ENCODE assay signal across 17 cellular contexts in genomic region chrX:124530803-124531202, GRCh38.
DNase-seq lines count a peak whose midpoint lies in the region; ATAC-seq and TF ChIP-seq lines count a peak whose summit lies in the region.
"Had no signal": no experiment of that assay in that cellular context is flagged by ENCODE, and none has a peak within 500 bp of the region (broad histone marks: within the 10 kb centered on the region; RNA-seq: fewer than 3 reads in every experiment).

No MANE protein-coding gene starts in this region.

- POLR2A ChIA-PET in MCF 10A (lab: Yijun Ruan, JAX) = no interaction called here
- POLR2A ChIA-PET in CD4-positive, alpha-beta memory T cell (lab: Charles Lee; ENCODE audit: partially characterized antibody) = no interaction called here

- H3K4me3 Mint-ChIP-seq in MCF 10A (ENCODE audit: unreplicated experiment) = no peak overlapping the region
- no peak overlapping the region for H3K4me3 Mint-ChIP-seq in CD4-positive, alpha-beta memory T cell
- H3K4me3 Mint-ChIP-seq: CD4-positive, alpha-beta T cell; HFFc6 had no signal

- no TSS peak for BruUV-seq in MCF 10A (replicated peaks; lab: Mats Ljungman, UMichigan)

- intact Hi-C loops in MCF 10A (cut with micrococcal nuclease) (no loop called here), ovary (cut with DNase I) (no loop called here)
- intact Hi-C loops in CD4-positive, alpha-beta memory T cell (cut with micrococcal nuclease) = no loop called here

- DNase-seq in G401 (ENCODE audit: low spot score) (peak; percentile 69), cerebellar cortex (ENCODE audit: low spot score) (peak; percentile 63), left lobe of liver (ENCODE audit: low spot score) (no peak), putamen (ENCODE audit: low spot score) (peak; percentile 7), MCF 10A (ENCODE audit: unreplicated experiment) (no peak), ovary (no peak)
- no peak for DNase-seq in activated CD4-positive, alpha-beta T cell treated with anti-CD3 and anti-CD28 coated beads for 4 hours
- no peak for DNase-seq in CD4-positive, alpha-beta memory T cell
- DNase-seq: ACHN; CD4-positive, alpha-beta T cell; DMS79 treated with DMSO at 0.1 percent for 48 hours; GOT3; H7; HFFc6 had no signal

- TF ChIP-seq POLR2A in ovary (IDR thresholded peaks at IDR 0.05) = no peak

- H3K27me3 ChIP-seq in ovary = no peaks in the 10 kb centered on the region
- H3K27me3 ChIP-seq in CD4-positive, alpha-beta memory T cell (ENCODE audit: insufficient read depth, low read length) = no peaks in the 10 kb centered on the region

- H3K27me3 Mint-ChIP-seq in MCF 10A (ENCODE audit: insufficient read depth, unreplicated experiment) = no peaks in the 10 kb centered on the region
- H3K27me3 Mint-ChIP-seq in CD4-positive, alpha-beta memory T cell = peaks cover 0 to 2% of the 10 kb centered on the region in 2 donors
- H3K27me3 Mint-ChIP-seq: CD4-positive, alpha-beta T cell had no signal

- WGBS in ovary, 3 donors = 74 to 84% (median 76%) methylated on average over 1 of the region's 1 CpG

- H3K4me1 ChIP-seq in ovary (ENCODE audit: insufficient read depth) = no peaks in the 10 kb centered on the region
- no peaks in the 10 kb centered on the region for H3K4me1 ChIP-seq in CD4-positive, alpha-beta memory T cell (ENCODE audit: insufficient read depth, low read length)

- peaks cover 11% of the 10 kb centered on the region for H3K4me1 Mint-ChIP-seq in MCF 10A (ENCODE audit: insufficient read depth, unreplicated experiment)
- H3K4me1 Mint-ChIP-seq in CD4-positive, alpha-beta memory T cell = no peaks in the 10 kb centered on the region

- no peak overlapping the region for H3K4me3 ChIP-seq in ovary
- H3K4me3 ChIP-seq in CD4-positive, alpha-beta memory T cell (ENCODE audit: low read length in 2 of 2) = no peak overlapping the region
- H3K4me3 ChIP-seq: GM12878 had no signal

- peak; percentile 75 for ATAC-seq in left lobe of liver
- ATAC-seq: GM12878, HCT116 had no signal

- no peaks in the 10 kb centered on the region for H3K36me3 ChIP-seq in ovary
- no peaks in the 10 kb centered on the region for H3K36me3 ChIP-seq in CD4-positive, alpha-beta memory T cell (ENCODE audit: insufficient read depth, low read length)

- no peaks in the 10 kb centered on the region for H3K9me3 ChIP-seq in ovary
- no peaks in the 10 kb centered on the region for H3K9me3 ChIP-seq in CD4-positive, alpha-beta memory T cell (ENCODE audit: control insufficient read depth in 1 of 2, low read length in 2 of 2)

- H3K27ac ChIP-seq in ovary = no peak overlapping the region
- no peak overlapping the region for H3K27ac ChIP-seq in CD4-positive, alpha-beta memory T cell (ENCODE audit: low read depth, low read length)
- H3K27ac ChIP-seq: C4-2B had no signal

- in situ Hi-C loops in G401 (cut with HindIII; ENCODE audit: low sequenced_read_pairs) = no loop called here

- no peaks in the 10 kb centered on the region for H3K36me3 Mint-ChIP-seq in MCF 10A (ENCODE audit: insufficient read depth, unreplicated experiment)
- H3K36me3 Mint-ChIP-seq in CD4-positive, alpha-beta memory T cell = no peaks in the 10 kb centered on the region

- TF ChIP-seq CTCF in MCF 10A (IDR thresholded peaks at IDR 0.05; ENCODE audit: unreplicated experiment) (no peak), ovary (IDR thresholded peaks at IDR 0.05) (no peak)

- no peak overlapping the region for H3K27ac Mint-ChIP-seq in MCF 10A (ENCODE audit: low read depth, unreplicated experiment)
- no peak overlapping the region for H3K27ac Mint-ChIP-seq in CD4-positive, alpha-beta memory T cell
- H3K27ac Mint-ChIP-seq: CD4-positive, alpha-beta T cell; HFFc6 had no signal

- no peak for TF ChIP-seq EP300 in ovary (IDR thresholded peaks at IDR 0.05)

- CTCF ChIA-PET in MCF 10A (lab: Yijun Ruan, JAX) = interaction anchor here (0.8 to 1.3 kb wide), 3 partner anchors 10 to 124 kb away, joined by 3 to 5 read pairs (median 5); no protein-coding TSS in a partner anchor
- CTCF ChIA-PET in CD4-positive, alpha-beta memory T cell (lab: Charles Lee; ENCODE audit: partially characterized antibody) = no interaction called here

- H3K9me3 Mint-ChIP-seq in MCF 10A (ENCODE audit: unreplicated experiment) = peaks cover 8% of the 10 kb centered on the region
- peaks cover 0 to 3% (median 0%) of the 10 kb centered on the region in 8 donors for H3K9me3 Mint-ChIP-seq in CD4-positive, alpha-beta memory T cell
- H3K9me3 Mint-ChIP-seq: CD4-positive, alpha-beta T cell; HFFc6 had no signal

Comparison
In these comparisons a context has a peak if more than half of its experiments do, and no peak if none do; other contexts are left out.
1. DNase-seq: peak in G401 (single experiment), cerebellar cortex (single experiment) and putamen (single experiment); none in left lobe of liver (single experiment), MCF 10A (single experiment), activated CD4-positive, alpha-beta T cell treated with anti-CD3 and anti-CD28 coated beads for 4 hours (0 of 2), ovary (0 of 5) and CD4-positive, alpha-beta memory T cell (0 of 5).